ENCODE assay signal across 8 cellular contexts in the genomic region with DNA sequence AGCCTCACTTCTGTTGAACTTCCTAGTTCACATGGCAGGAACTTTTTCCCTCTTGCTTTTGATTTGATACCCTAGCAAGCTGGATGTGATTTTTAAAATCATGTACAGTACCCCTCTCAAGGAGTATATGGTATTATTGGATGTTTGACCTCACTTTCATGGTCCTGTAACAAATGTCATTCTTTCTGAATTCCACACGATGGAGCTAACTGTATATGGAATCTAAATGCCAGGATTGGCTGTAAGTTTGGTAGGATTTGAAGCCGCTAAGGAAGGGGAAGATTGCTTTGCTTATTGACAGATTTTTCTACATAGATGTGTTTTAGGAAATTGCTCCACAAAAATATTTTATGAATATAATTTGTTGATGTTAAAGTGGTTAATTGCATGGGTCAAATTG. TPM values are rescaled to one million over a fixed set of nuclear protein-coding genes. Genes with fewer than 3 reads are reported as not detected.
DNase-seq lines count a peak whose midpoint lies in the region; ATAC-seq, FAIRE-seq and TF ChIP-seq lines count a peak whose summit lies in the region.

No MANE protein-coding gene starts in this region.

- H3K4me3 ChIP-seq in A549 (no peak overlapping the region), foreskin fibroblast (ENCODE audit: low read depth in 1 of 2, low read length in 2 of 2) (no peak overlapping the region), gastrocnemius medialis (no peak overlapping the region)

- POLR2A ChIA-PET in A549 (lab: Yijun Ruan, JAX): interaction anchor here (0.6 to 0.9 kb wide), 3 partner anchors 12 to 641 kb away, joined by 3 to 4 read pairs (median 3); partner anchors contain the start of gene KCTD18

- H3K36me3 ChIP-seq in gastrocnemius medialis: no peaks in the 10 kb centered on the region

- peak; percentile 49 for FAIRE-seq in A549 (lab: Jason Lieb, UNC)
- peak; percentile 69 for FAIRE-seq in RCC 7860 (lab: Jason Lieb, UNC)

- peak; percentile 84 to 87 for TF ChIP-seq RAD21 in A549 (conservative IDR thresholded peaks at IDR 0.05 in 1 of 2, IDR thresholded peaks at IDR 0.05 in 1 of 2)

- CTCF ChIA-PET in A549 (lab: Yijun Ruan, JAX): interaction anchor here (0.8 to 3.9 kb wide), 38 partner anchors 8 to 740 kb away, joined by 3 to 64 read pairs (median 4); partner anchors contain the start of genes KCTD18 and SPATS2L

- no peak for TF ChIP-seq POLR2A in A549 (IDR thresholded peaks at IDR 0.05; ENCODE audit: low read length)
- no peak for TF ChIP-seq POLR2A in gastrocnemius medialis (IDR thresholded peaks at IDR 0.05)

- TF ChIP-seq CTCF in A549 (IDR thresholded peaks at IDR 0.05): peak; percentile 82
- peak; percentile 45 for TF ChIP-seq CTCF in GM13977 (IDR thresholded peaks at IDR 0.05; ENCODE audit: extremely low read depth, insufficient read depth, missing control alignments)
- peak; percentile 46 for TF ChIP-seq CTCF in foreskin fibroblast (IDR thresholded peaks at IDR 0.05; ENCODE audit: low read depth, low read length)
- peak in 4 of 5 experiments; percentile 13 to 30 (median 20) for TF ChIP-seq CTCF in gastrocnemius medialis (IDR thresholded peaks at IDR 0.05 in 4 of 5, conservative IDR thresholded peaks at IDR 0.05 in 1 of 5)

- intact Hi-C loops in gastrocnemius medialis (cut with DNase I; ENCODE audit: low total_unique reads): loop anchor here (5.0 to 10.0 kb wide), 2 partner anchors 731 to 1224 kb away; no protein-coding TSS in a partner anchor

- DNase-seq in A549 (ENCODE audit: low read depth in 1 of 2, low spot score in 1 of 2) (peak; percentile 15 to 46), GM13977 (ENCODE audit: low spot score) (no peak), RCC 7860 (ENCODE audit: low spot score) (peak; percentile 37), foreskin fibroblast (peak; percentile 32 to 76), gastrocnemius medialis (no peak)
- no peak for DNase-seq in stimulated activated CD4-positive, alpha-beta T cell treated with anti-CD3 and anti-CD28 coated beads, Interleukin-12 subunit alpha, Interleukin-12 subunit beta, amount 100 ng/mL, for 4 hours
- no peak for DNase-seq in activated CD4-positive, alpha-beta T cell treated with anti-CD3 and anti-CD28 coated beads for 1 hour

- H3K27me3 ChIP-seq in gastrocnemius medialis: no peaks in the 10 kb centered on the region

- peaks cover 28% of the 10 kb centered on the region for H3K4me1 ChIP-seq in A549
- H3K4me1 ChIP-seq in gastrocnemius medialis: no peaks in the 10 kb centered on the region

- no peaks in the 10 kb centered on the region for H3K9me3 ChIP-seq in A549
- no peaks in the 10 kb centered on the region for H3K9me3 ChIP-seq in gastrocnemius medialis

- H3K27ac ChIP-seq in A549 (peak overlapping the region in 1 of 2 experiments; percentile 80; a peak in 3 of 6 replicates), gastrocnemius medialis (no peak overlapping the region)

- no peak overlapping the region for H3K4me2 ChIP-seq in A549

- peak; percentile 70 to 81; a peak in 5 of 6 replicates for ATAC-seq in A549
- no peak for ATAC-seq in gastrocnemius medialis
- no peak for ATAC-seq in HG03196 (IDR thresholded peaks at IDR 0.05; ENCODE audit: unreplicated experiment)

- in situ Hi-C loops in GM13977 (cut with MboI; ENCODE audit: low pct_unique_long_range_greater_than_20kb, low sequenced_read_pairs, unreplicated experiment): no loop called here
- in situ Hi-C loops in gastrocnemius medialis (cut with MboI; ENCODE audit: low sequenced_read_pairs in 4 of 4): loop anchor here in 2 of 4 donors (5.0 to 25.0 kb wide), 3 partner anchors 514 to 739 kb away; no protein-coding TSS in a partner anchor

- no peak for TF ChIP-seq EP300 in A549 (IDR thresholded peaks at IDR 0.05)

- WGBS in A549 (ENCODE audit: missing lambda C conversion rate): 30% methylated on average over 2 of the region's 2 CpGs

TF ChIP-seq in A549, 52 proteins besides CTCF, POLR2A, EP300 and RAD21:
- TF ChIP-seq, protein P1, sequence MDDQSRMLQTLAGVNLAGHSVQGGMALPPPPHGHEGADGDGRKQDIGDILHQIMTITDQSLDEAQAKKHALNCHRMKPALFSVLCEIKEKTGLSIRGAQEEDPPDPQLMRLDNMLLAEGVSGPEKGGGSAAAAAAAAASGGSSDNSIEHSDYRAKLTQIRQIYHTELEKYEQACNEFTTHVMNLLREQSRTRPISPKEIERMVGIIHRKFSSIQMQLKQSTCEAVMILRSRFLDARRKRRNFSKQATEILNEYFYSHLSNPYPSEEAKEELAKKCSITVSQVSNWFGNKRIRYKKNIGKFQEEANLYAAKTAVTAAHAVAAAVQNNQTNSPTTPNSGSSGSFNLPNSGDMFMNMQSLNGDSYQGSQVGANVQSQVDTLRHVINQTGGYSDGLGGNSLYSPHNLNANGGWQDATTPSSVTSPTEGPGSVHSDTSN (IDR thresholded peaks at IDR 0.05): no peak
- peak; percentile 74 for TF ChIP-seq SMC3 (IDR thresholded peaks at IDR 0.05)

RNA-seq across cellular contexts. Expression of gene MAIP1, which starts 18.3 kb away (rescaled TPM):
- polyA plus RNA-seq in A549 (2011; rRNA removed): 36.0 and 36.9 TPM in 2 replicates
- 26.7 and 39.8 TPM in 2 replicates for polyA plus RNA-seq in A549 (2012; cell fraction: cytosol; rRNA removed)
- polyA plus RNA-seq in A549 (2012; cell fraction: nucleus; rRNA removed): 12.5 and 25.5 TPM in 2 replicates
- 50.4 to 51.8 TPM (median 50.9 TPM) in 3 replicates for polyA plus RNA-seq in A549 (2017; fragmentation: RNase III; extraction: RNeasy Plus Mini Kit Qiagen cat#74134 plus additional on column Dnase treatment)
- 12.7 and 15.1 TPM in 2 replicates for polyA minus RNA-seq in A549 (2011; rRNA and poly(A)+ RNA removed)
- 10 to 100 TPM; 21.9 to 40.2 (median 26.6) TPM for total RNA-seq in gastrocnemius medialis

RNA-seq across cellular contexts. Expression of gene TYW5, which starts 18.4 kb away (rescaled TPM):
- 10.1 and 15.2 TPM in 2 replicates for polyA plus RNA-seq in A549 (2011; rRNA removed)
- 2.9 and 3.1 TPM in 2 replicates for polyA plus RNA-seq in A549 (2012; cell fraction: cytosol; rRNA removed)
- polyA plus RNA-seq in A549 (2012; cell fraction: nucleus; rRNA removed): 2.4 and 4.4 TPM in 2 replicates
- polyA plus RNA-seq in A549 (2017; fragmentation: RNase III; extraction: RNeasy Plus Mini Kit Qiagen cat#74134 plus additional on column Dnase treatment): 7.8 to 9.0 TPM (median 8.2 TPM) in 3 replicates
- 4.7 and 4.9 TPM in 2 replicates for polyA minus RNA-seq in A549 (2011; rRNA and poly(A)+ RNA removed)
- total RNA-seq in gastrocnemius medialis: 1 to 10 TPM; 1.7 to 4.5 (median 3.8) TPM

Comparison
In these comparisons a context has a peak if more than half of its experiments do, and no peak if none do; other contexts are left out.
1. ATAC-seq: peak in A549 (2 of 2); none in gastrocnemius medialis (0 of 2) and HG03196 (single experiment).
2. DNase-seq: peak in A549 (2 of 2), RCC 7860 (single experiment) and foreskin fibroblast (2 of 2); none in GM13977 (single experiment), gastrocnemius medialis (0 of 2), stimulated activated CD4-positive, alpha-beta T cell treated with anti-CD3 and anti-CD28 coated beads, Interleukin-12 subunit alpha, Interleukin-12 subunit beta, amount 100 ng/mL, for 4 hours (single experiment) and activated CD4-positive, alpha-beta T cell treated with anti-CD3 and anti-CD28 coated beads for 1 hour (single experiment).
3. CTCF ChIP-seq: peak in every context shown above with its lines; median percentile 82 in A549; 46 in foreskin fibroblast; 45 in GM13977; 20 in gastrocnemius medialis.